Comparison of ENCODE assay signal across 20 cellular contexts in genomic region chr18:11412790-11413189, GRCh38.
"Had no signal": no experiment of that assay in that cellular context is flagged by ENCODE, and none has a peak within 500 bp of the region (broad histone marks: within the 10 kb centered on the region; RNA-seq: fewer than 3 reads in every experiment).

No MANE protein-coding gene starts in this region.

- H3K36me3 Mint-ChIP-seq: activated naive CD4-positive, alpha-beta T cell treated with anti-CD3 and anti-CD28 coated beads, Interleukin-2, amount 50 U/mL, for 24 hours; natural killer cell; stimulated activated effector memory CD8-positive, alpha-beta T cell treated with anti-CD3 and anti-CD28 coated beads, Interleukin-12 subunit alpha, Interleukin-12 subunit beta, amount 100 ng/mL, for 72 hours had no signal

- H3K27ac Mint-ChIP-seq: activated B cell treated with CpG ODN at 0.5 μM for 24 hours; activated CD4-positive, alpha-beta T cell treated with anti-CD3 and anti-CD28 coated beads, Interleukin-2, amount 10 ng/mL, durations not matched to agents 24 days and 14 days; activated CD8-positive, alpha-beta T cell treated with anti-CD3 and anti-CD28 coated beads for 36 hours; activated naive CD4-positive, alpha-beta T cell treated with anti-CD3 and anti-CD28 coated beads, Interleukin-2, amount 50 U/mL, for 24 hours; activated T-cell treated with anti-CD3 and anti-CD28 coated beads, Interleukin-2, amount 50 U/mL, for 24 hours; dendritic cell treated with granulocyte-macrophage colony-stimulating factor and Interleukin-4, amounts not matched to agents 40 ng/mL and 50 ng/mL, for 4 days; natural killer cell; stimulated activated effector memory CD8-positive, alpha-beta T cell treated with anti-CD3 and anti-CD28 coated beads, Interleukin-12 subunit alpha, Interleukin-12 subunit beta, amount 100 ng/mL, for 72 hours had no signal

- H3K9me3 ChIP-seq: adrenal gland, esophagus muscularis mucosa, lower lobe of right lung, pancreas, right lobe of liver, stomach had no signal

- H3K27ac ChIP-seq: adrenal gland, esophagus muscularis mucosa, lower lobe of right lung, pancreas, right lobe of liver, stomach had no signal

- H3K4me1 Mint-ChIP-seq: activated B cell treated with CpG ODN at 0.5 μM for 24 hours; activated CD4-positive, alpha-beta T cell treated with anti-CD3 and anti-CD28 coated beads, Interleukin-2, amount 10 ng/mL, durations not matched to agents 24 days and 14 days; activated naive CD4-positive, alpha-beta T cell treated with anti-CD3 and anti-CD28 coated beads, Interleukin-2, amount 50 U/mL, for 24 hours; natural killer cell; stimulated activated effector memory CD8-positive, alpha-beta T cell treated with anti-CD3 and anti-CD28 coated beads, Interleukin-12 subunit alpha, Interleukin-12 subunit beta, amount 100 ng/mL, for 72 hours had no signal

- H3K27me3 ChIP-seq: adrenal gland, esophagus muscularis mucosa, pancreas, right lobe of liver, stomach had no signal

- H3K27me3 Mint-ChIP-seq: activated B cell treated with CpG ODN at 0.5 μM for 24 hours; activated CD4-positive, alpha-beta T cell treated with anti-CD3 and anti-CD28 coated beads, Interleukin-2, amount 10 ng/mL, durations not matched to agents 24 days and 14 days; activated CD8-positive, alpha-beta T cell treated with anti-CD3 and anti-CD28 coated beads for 36 hours; dendritic cell treated with granulocyte-macrophage colony-stimulating factor and Interleukin-4, amounts not matched to agents 40 ng/mL and 50 ng/mL, for 4 days had no signal

- H3K9me3 Mint-ChIP-seq: activated B cell treated with CpG ODN at 0.5 μM for 24 hours; activated CD4-positive, alpha-beta T cell treated with anti-CD3 and anti-CD28 coated beads, Interleukin-2, amount 10 ng/mL, durations not matched to agents 24 days and 14 days; activated CD8-positive, alpha-beta T cell treated with anti-CD3 and anti-CD28 coated beads for 36 hours; activated naive CD4-positive, alpha-beta T cell treated with anti-CD3 and anti-CD28 coated beads, Interleukin-2, amount 50 U/mL, for 24 hours; activated T-cell treated with anti-CD3 and anti-CD28 coated beads, Interleukin-2, amount 50 U/mL, for 24 hours; dendritic cell treated with granulocyte-macrophage colony-stimulating factor and Interleukin-4, amounts not matched to agents 40 ng/mL and 50 ng/mL, for 4 days; natural killer cell; stimulated activated effector memory CD8-positive, alpha-beta T cell treated with anti-CD3 and anti-CD28 coated beads, Interleukin-12 subunit alpha, Interleukin-12 subunit beta, amount 100 ng/mL, for 72 hours had no signal

- H3K4me3 ChIP-seq: adrenal gland, esophagus muscularis mucosa, lower lobe of right lung, pancreas, right lobe of liver, stomach had no signal

- H3K4me3 Mint-ChIP-seq: activated B cell treated with CpG ODN at 0.5 μM for 24 hours; activated CD4-positive, alpha-beta T cell treated with anti-CD3 and anti-CD28 coated beads, Interleukin-2, amount 10 ng/mL, durations not matched to agents 24 days and 14 days; activated CD8-positive, alpha-beta T cell treated with anti-CD3 and anti-CD28 coated beads for 36 hours; activated naive CD4-positive, alpha-beta T cell treated with anti-CD3 and anti-CD28 coated beads, Interleukin-2, amount 50 U/mL, for 24 hours; activated T-cell treated with anti-CD3 and anti-CD28 coated beads, Interleukin-2, amount 50 U/mL, for 24 hours; dendritic cell treated with granulocyte-macrophage colony-stimulating factor and Interleukin-4, amounts not matched to agents 40 ng/mL and 50 ng/mL, for 4 days; natural killer cell; stimulated activated effector memory CD8-positive, alpha-beta T cell treated with anti-CD3 and anti-CD28 coated beads, Interleukin-12 subunit alpha, Interleukin-12 subunit beta, amount 100 ng/mL, for 72 hours had no signal

- DNase-seq: activated B cell treated with CpG ODN at 0.5 μM for 24 hours; activated CD4-positive, alpha-beta T cell treated with anti-CD3 and anti-CD28 coated beads, Interleukin-2, amount 10 ng/mL, durations not matched to agents 24 days and 14 days; activated CD8-positive, alpha-beta T cell treated with anti-CD3 and anti-CD28 coated beads for 36 hours; activated T-cell treated with anti-CD3 and anti-CD28 coated beads, Interleukin-2, amount 50 U/mL, for 24 hours; adrenal gland; effector memory CD4-positive, alpha-beta T cell; hypothalamus; islet precursor cell; left colon; lower lobe of right lung; natural killer cell; pancreas; right lobe of liver; stimulated activated CD4-positive, alpha-beta T cell treated with anti-CD3 and anti-CD28 coated beads, Interleukin-4, amount 100 ng/mL, for 24 hours; stomach; trophoblast cell had no signal

- H3K36me3 ChIP-seq: adrenal gland, esophagus muscularis mucosa, lower lobe of right lung, pancreas, right lobe of liver, stomach had no signal
